In the genomic region with DNA sequence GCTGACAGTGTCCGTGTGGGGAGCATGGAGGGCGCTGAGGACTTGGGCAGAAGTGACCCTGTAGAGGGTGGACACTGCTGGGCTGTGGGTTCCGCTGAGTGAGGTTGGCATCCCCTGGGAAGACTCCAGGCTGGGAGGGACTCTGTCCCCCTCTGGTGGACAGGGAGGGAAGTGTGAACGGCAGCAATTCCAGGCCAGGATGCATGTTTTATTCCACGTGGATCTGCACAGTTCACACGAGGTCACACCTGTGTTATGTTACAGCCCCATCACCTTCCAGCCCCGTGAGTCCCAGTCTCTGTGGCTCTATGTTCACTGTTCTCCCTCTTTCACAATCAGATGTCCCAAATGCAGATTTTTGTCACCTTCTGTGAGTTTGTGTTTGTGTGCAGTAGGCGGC, we compare ENCODE assay signal across 13 cellular contexts. TPM values are rescaled to one million over a fixed set of nuclear protein-coding genes. Genes with fewer than 3 reads are reported as not detected.
DNase-seq lines count a peak whose midpoint lies in the region; ATAC-seq and TF ChIP-seq lines count a peak whose summit lies in the region.
"Not testable (repeated sequence)": the region's sequence is repeated elsewhere in the genome, so short reads cannot be mapped to it uniquely, and the experiment has no call there.
"Had no signal": no experiment of that assay in that cellular context is flagged by ENCODE, and none has a peak within 500 bp of the region (broad histone marks: within the 10 kb centered on the region; RNA-seq: fewer than 3 reads in every experiment).

No MANE protein-coding gene starts in this region.

- H3K4me3 ChIP-seq in AG10803 (ENCODE audit: low read length); HEK293 (ENCODE audit: low read depth, low read length); SU-DHL-6 (ENCODE audit: insufficient read depth, low read length, poor library complexity, severe bottlenecking); cardiac fibroblast (replicated peaks in 1 of 2; ENCODE audit: low read depth in 2 of 2, low read length in 2 of 2); osteoblast (ENCODE audit: insufficient read depth, low read length): not testable (repeated sequence)

- H3K9me3 ChIP-seq in HEK293 (ENCODE audit: control insufficient read depth, insufficient read depth, low read depth, low read length); SU-DHL-6 (ENCODE audit: insufficient read depth, low read length); osteoblast (ENCODE audit: low read depth, low read length): not testable (repeated sequence)

- POLR2A ChIA-PET in HEK293 (lab: Yijun Ruan, JAX), result not testable (repeated sequence)

- CTCF ChIA-PET in HEK293 (lab: Yijun Ruan, JAX), result interaction anchor here (0.6 to 4.7 kb wide), 3 partner anchors 11 to 88 kb away, joined by 3 to 54 read pairs (median 5); no protein-coding TSS in a partner anchor

- H2AFZ ChIP-seq in SU-DHL-6 (ENCODE audit: low read depth, low read length, severe bottlenecking); osteoblast (ENCODE audit: low read length): not testable (repeated sequence)

- H3K27me3 ChIP-seq in SU-DHL-6 (ENCODE audit: low read length); foreskin keratinocyte; osteoblast (ENCODE audit: insufficient read depth, low read length): not testable (repeated sequence)

- H3K9me2 ChIP-seq in SU-DHL-6 (replicated peaks; ENCODE audit: insufficient read depth, low read length), result not testable (repeated sequence)

- not testable (repeated sequence) for H4K20me1 ChIP-seq in SU-DHL-6 (ENCODE audit: low read depth, low read length); osteoblast (ENCODE audit: insufficient read depth, low read length)

- not testable (repeated sequence) for H3K4me1 ChIP-seq in HEK293 (ENCODE audit: control insufficient read depth, insufficient read depth, low read length); osteoblast (ENCODE audit: insufficient read depth, low read length)
- peaks cover 24% of the 10 kb centered on the region for H3K4me1 ChIP-seq in foreskin keratinocyte

- DNase-seq in AG10803 (ENCODE audit: low read depth); foreskin keratinocyte; osteoblast (ENCODE audit: insufficient read length, low spot score, missing footprints): not testable (repeated sequence)
- DNase-seq in G401 (ENCODE audit: low spot score) (peak; percentile 22), NCI-H226 (peak; percentile 21), cardiac fibroblast (ENCODE audit: low read depth in 2 of 2) (peak in 1 of 2 donors; percentile 29)

- H3K36me3 ChIP-seq in HEK293 (ENCODE audit: control insufficient read depth in 2 of 2, insufficient read depth in 1 of 2, low read length in 2 of 2); SU-DHL-6 (ENCODE audit: low read length); osteoblast (ENCODE audit: insufficient read depth, low read length): not testable (repeated sequence)

- H3F3A ChIP-seq in SU-DHL-6 (ENCODE audit: insufficient read depth), result not testable (repeated sequence)

- not testable (repeated sequence) for H3K27ac ChIP-seq in HEK293 (ENCODE audit: extremely low read depth, low read depth, low read length); SU-DHL-6 (ENCODE audit: low read depth, low read length); foreskin keratinocyte; osteoblast (ENCODE audit: low read depth, low read length)

- not testable (repeated sequence) for H3K79me2 ChIP-seq in SU-DHL-6 (ENCODE audit: insufficient read depth, low read length); osteoblast (ENCODE audit: insufficient read depth, low read length)

- not testable (repeated sequence) for H3K4me2 ChIP-seq in SU-DHL-6 (ENCODE audit: low read depth, low read length, poor library complexity, severe bottlenecking); osteoblast (ENCODE audit: insufficient read depth, low read length)

- in situ Hi-C loops in G401 (cut with HindIII; ENCODE audit: low sequenced_read_pairs), result not testable (repeated sequence)

- ATAC-seq in foreskin keratinocyte, result not testable (repeated sequence)

- not testable (repeated sequence) for H3K9ac ChIP-seq in SU-DHL-6 (ENCODE audit: low read length)

- TF ChIP-seq CTCF in AG10803 (conservative IDR thresholded peaks at IDR 0.05; ENCODE audit: low read length) (peak; percentile 53), SU-DHL-6 (IDR thresholded peaks at IDR 0.05; ENCODE audit: insufficient read depth, low read length, poor library complexity, severe bottlenecking) (peak; percentile 13), cardiac fibroblast (IDR thresholded peaks at IDR 0.05; ENCODE audit: low read depth, low read length) (peak; percentile 65), foreskin keratinocyte (conservative IDR thresholded peaks at IDR 0.05) (peak; percentile 58), osteoblast (IDR thresholded peaks at IDR 0.05; ENCODE audit: extremely low read depth, low read depth, low read length) (peak; percentile 34)
- not testable (repeated sequence) for TF ChIP-seq CTCF in HEK293 (tag by site-specific recombination; IDR thresholded peaks at IDR 0.05)

TF ChIP-seq in HEK293, 187 proteins besides CTCF, POLR2A, EP300 and RAD21:
- TF ChIP-seq ZNF18 (tag by site-specific recombination; IDR thresholded peaks at IDR 0.05), result 0 out of 2 replicates have a peak, but pooled peaks have one; percentile 48
TF ChIP-seq in HEK293: peak in this region for 1; not testable (repeated sequence) for 186.

RNA-seq across cellular contexts. Expression of gene PSG1, which starts 1.8 kb away (rescaled TPM):
- 15.0 and 27.1 TPM in 2 replicates for total RNA-seq in G401 (2014; rRNA removed; shearing (Covaris generic))
- not detected in 2 replicates for total RNA-seq in foreskin keratinocyte
- not detected in 2 replicates for polyA plus RNA-seq in foreskin keratinocyte
- 0.36 and 1.2 TPM in 2 replicates for total RNA-seq in osteoblast
- total RNA-seq: activated CD4-positive, alpha-beta T cell treated with anti-CD3 and anti-CD28 coated beads, Interleukin-2, amount 10 ng/mL, durations not matched to agents 7 days and 5 days; esophagus squamous epithelium; left lobe of liver; omental fat pad had no signal

RNA-seq across cellular contexts. Expression of gene PSG6, which starts 36.4 kb away (rescaled TPM):
- total RNA-seq in G401 (2014; rRNA removed; shearing (Covaris generic)), result 6.1 and 20.4 TPM in 2 replicates
- not detected in 2 replicates for total RNA-seq in foreskin keratinocyte
- not detected in 2 replicates for polyA plus RNA-seq in foreskin keratinocyte
- total RNA-seq in osteoblast, result not detected in 2 replicates
- total RNA-seq: activated CD4-positive, alpha-beta T cell treated with anti-CD3 and anti-CD28 coated beads, Interleukin-2, amount 10 ng/mL, durations not matched to agents 7 days and 5 days; esophagus squamous epithelium; left lobe of liver; omental fat pad; subcutaneous adipose tissue had no signal

RNA-seq across cellular contexts. Expression of gene PSG7, which starts 55.7 kb away (rescaled TPM):
- 31.0 and 50.0 TPM in 2 replicates for total RNA-seq in G401 (2014; rRNA removed; shearing (Covaris generic))
- not detected in 2 replicates for total RNA-seq in foreskin keratinocyte
- not detected in 2 replicates for polyA plus RNA-seq in foreskin keratinocyte
- total RNA-seq in osteoblast, result not detected in 2 replicates
- total RNA-seq: activated CD4-positive, alpha-beta T cell treated with anti-CD3 and anti-CD28 coated beads, Interleukin-2, amount 10 ng/mL, durations not matched to agents 7 days and 5 days; esophagus squamous epithelium; left lobe of liver; omental fat pad; subcutaneous adipose tissue had no signal

Comparison
In these comparisons a context has a peak if more than half of its experiments do, and no peak if none do; other contexts are left out.
1. RNA of gene PSG7, which starts 55.7 kb away (total RNA-seq): 31.0 to 50.0 TPM in G401; not detected in foreskin keratinocyte and not detected in osteoblast; every median in the first group is over 10 times any median in the second.